In the genomic region with DNA sequence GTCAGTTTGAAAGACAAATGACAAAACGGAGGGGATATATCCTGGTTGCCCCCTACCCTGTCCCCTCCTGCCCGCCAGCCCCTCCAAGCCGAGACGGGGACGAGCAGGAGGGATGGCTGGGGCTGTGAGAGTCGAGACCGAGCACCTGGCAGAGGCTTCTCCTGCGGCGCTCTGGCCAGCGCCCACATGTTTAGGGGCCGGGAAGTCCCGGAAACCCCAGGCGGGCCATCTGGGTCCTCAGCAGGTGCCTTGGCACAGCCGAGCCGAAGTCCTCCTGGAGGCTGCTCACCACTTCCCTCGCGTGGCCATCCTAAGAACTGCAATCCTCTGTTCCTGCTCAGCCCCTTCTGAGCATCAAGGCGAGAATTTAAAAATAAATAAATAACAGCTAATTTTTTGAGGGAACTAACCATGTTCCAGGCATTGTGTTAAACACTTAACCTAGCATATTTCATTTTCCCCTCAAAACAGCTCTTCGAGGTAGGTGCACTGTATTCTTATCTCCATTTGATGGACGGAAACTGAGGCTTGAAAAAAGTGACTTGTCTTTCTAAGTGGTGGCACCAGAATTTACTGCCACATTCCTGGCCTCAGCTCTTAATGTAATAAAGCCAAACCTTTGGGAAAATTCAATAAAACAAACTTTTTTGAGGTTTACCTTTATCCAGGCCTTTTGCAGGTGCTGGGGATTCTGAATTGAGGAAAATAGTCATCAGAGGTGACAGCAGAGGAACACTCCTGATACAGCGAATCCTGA, we compare ENCODE assay signal across 8 cellular contexts. TPM values are rescaled to one million over a fixed set of nuclear protein-coding genes. Genes with fewer than 3 reads are reported as not detected.
DNase-seq lines count a peak whose midpoint lies in the region; ATAC-seq and TF ChIP-seq lines count a peak whose summit lies in the region.

No MANE protein-coding gene starts in this region.

- peak; percentile 92 for TF ChIP-seq CTCF in AG09309 (IDR thresholded peaks at IDR 0.05; ENCODE audit: control insufficient read depth, insufficient read depth, low read depth, low read length, missing control alignments)

- DNase-seq in AG09309 (ENCODE audit: low read depth) (no peak), HK-2 (ENCODE audit: unreplicated experiment) (peak; percentile 75), NCI-H82 treated with DMSO at 0.1 percent for 48 hours (lab: John Stamatoyannopoulos, UW; ENCODE audit: unreplicated experiment) (peak; percentile 39), medulla oblongata (ENCODE audit: extremely low spot score) (peak; percentile 80)
- DNase-seq in activated CD8-positive, alpha-beta T cell treated with anti-CD3 and anti-CD28 coated beads, Interleukin-2, amount 10 ng/mL, durations not matched to agents 7 days and 5 days, result peak; percentile 90
- peak; percentile 78 for DNase-seq in stimulated activated CD8-positive, alpha-beta memory T cell treated with anti-CD3 and anti-CD28 coated beads, Interleukin-15, amount 100 ng/mL, for 24 hours (ENCODE audit: low read depth)

- CTCF ChIA-PET in activated CD8-positive, alpha-beta T cell treated with anti-CD3 and anti-CD28 coated beads, Interleukin-2, amount 10 ng/mL, durations not matched to agents 7 days and 5 days (lab: Charles Lee), result interaction anchor here (0.6 to 2.8 kb wide), 31 partner anchors 9 to 283 kb away, joined by 3 to 24 read pairs (median 4); a partner anchor contains a TSS

- H3K36me3 Mint-ChIP-seq in activated CD8-positive, alpha-beta T cell treated with anti-CD3 and anti-CD28 coated beads, Interleukin-2, amount 10 ng/mL, durations not matched to agents 7 days and 5 days (ENCODE audit: low read depth), result no peaks in the 10 kb centered on the region

- H3K9me3 Mint-ChIP-seq in activated CD8-positive, alpha-beta T cell treated with anti-CD3 and anti-CD28 coated beads, Interleukin-2, amount 10 ng/mL, durations not matched to agents 7 days and 5 days (ENCODE audit: insufficient read depth), result no peaks in the 10 kb centered on the region

- H3K4me1 Mint-ChIP-seq in activated CD8-positive, alpha-beta T cell treated with anti-CD3 and anti-CD28 coated beads, Interleukin-2, amount 10 ng/mL, durations not matched to agents 7 days and 5 days (ENCODE audit: low read depth), result peaks cover 16% of the 10 kb centered on the region

- peak; percentile 59 for ATAC-seq in GM19023 (IDR thresholded peaks at IDR 0.05; ENCODE audit: unreplicated experiment)
- ATAC-seq in activated CD8-positive, alpha-beta T cell treated with anti-CD3 and anti-CD28 coated beads, Interleukin-2, amount 10 ng/mL, durations not matched to agents 7 days and 5 days, result peak; percentile 59

- 13 to 18% methylated on average over 21 of the region's 21 CpGs for WGBS in ectodermal cell, 2 experiments

- peaks cover 11% of the 10 kb centered on the region for H3K4me1 ChIP-seq in ectodermal cell (ENCODE audit: control insufficient read depth, insufficient read depth, low read length)

- H3K4me3 Mint-ChIP-seq in activated CD8-positive, alpha-beta T cell treated with anti-CD3 and anti-CD28 coated beads, Interleukin-2, amount 10 ng/mL, durations not matched to agents 7 days and 5 days, result peak overlapping the region; percentile 36

- no peak overlapping the region for H3K27ac ChIP-seq in ectodermal cell (ENCODE audit: insufficient read depth, low read depth, low read length, poor library complexity, severe bottlenecking)

- H3K4me3 ChIP-seq in AG09309 (ENCODE audit: control insufficient read depth, low read depth, low read length) (no peak overlapping the region), ectodermal cell (ENCODE audit: insufficient read depth, low read depth, low read length) (peak overlapping the region; percentile 29)

- POLR2A ChIA-PET in activated CD8-positive, alpha-beta T cell treated with anti-CD3 and anti-CD28 coated beads, Interleukin-2, amount 10 ng/mL, durations not matched to agents 7 days and 5 days (lab: Charles Lee), result interaction anchor here (0.6 kb wide), 1 partner anchor 993 kb away, joined by 3 read pairs; no protein-coding TSS in a partner anchor

- H3K9me3 ChIP-seq in ectodermal cell (ENCODE audit: control insufficient read depth, low read length), result no peaks in the 10 kb centered on the region

- no peak overlapping the region for H3K27ac Mint-ChIP-seq in activated CD8-positive, alpha-beta T cell treated with anti-CD3 and anti-CD28 coated beads, Interleukin-2, amount 10 ng/mL, durations not matched to agents 7 days and 5 days

- no peaks in the 10 kb centered on the region for H3K36me3 ChIP-seq in ectodermal cell (ENCODE audit: control insufficient read depth, insufficient read depth, low read length)

- peaks cover 12% of the 10 kb centered on the region for H3K27me3 Mint-ChIP-seq in activated CD8-positive, alpha-beta T cell treated with anti-CD3 and anti-CD28 coated beads, Interleukin-2, amount 10 ng/mL, durations not matched to agents 7 days and 5 days (ENCODE audit: low read depth)

- no peaks in the 10 kb centered on the region for H3K27me3 ChIP-seq in ectodermal cell (ENCODE audit: control insufficient read depth, insufficient read depth, low read length, poor library complexity, severe bottlenecking)

RNA-seq across cellular contexts. Expression of a gene that starts 3.5 kb away (rescaled TPM):
- 1 to 10 TPM; 4.7 to 6.2 TPM for total RNA-seq in activated CD8-positive, alpha-beta T cell treated with anti-CD3 and anti-CD28 coated beads, Interleukin-2, amount 10 ng/mL, durations not matched to agents 7 days and 5 days
- 22.1 TPM for polyA plus RNA-seq in ectodermal cell (2013, experiment 1 of 4)
- polyA plus RNA-seq in ectodermal cell (2013, experiment 2 of 4), result 24.6 TPM
- 19.2 TPM for polyA plus RNA-seq in ectodermal cell (2013, experiment 3 of 4)
- polyA plus RNA-seq in ectodermal cell (2013, experiment 4 of 4), result 22.5 TPM

RNA-seq across cellular contexts. Expression of a gene that starts 22.6 kb away (rescaled TPM):
- 10 to 100 TPM; 71.5 to 74.4 TPM for total RNA-seq in activated CD8-positive, alpha-beta T cell treated with anti-CD3 and anti-CD28 coated beads, Interleukin-2, amount 10 ng/mL, durations not matched to agents 7 days and 5 days
- polyA plus RNA-seq in ectodermal cell (2013, experiment 1 of 4), result 61.5 TPM
- polyA plus RNA-seq in ectodermal cell (2013, experiment 2 of 4), result 64.0 TPM
- 45.2 TPM for polyA plus RNA-seq in ectodermal cell (2013, experiment 3 of 4)
- 51.2 TPM for polyA plus RNA-seq in ectodermal cell (2013, experiment 4 of 4)
